Comparison of ENCODE assay signal across 25 cellular contexts in the genomic region with DNA sequence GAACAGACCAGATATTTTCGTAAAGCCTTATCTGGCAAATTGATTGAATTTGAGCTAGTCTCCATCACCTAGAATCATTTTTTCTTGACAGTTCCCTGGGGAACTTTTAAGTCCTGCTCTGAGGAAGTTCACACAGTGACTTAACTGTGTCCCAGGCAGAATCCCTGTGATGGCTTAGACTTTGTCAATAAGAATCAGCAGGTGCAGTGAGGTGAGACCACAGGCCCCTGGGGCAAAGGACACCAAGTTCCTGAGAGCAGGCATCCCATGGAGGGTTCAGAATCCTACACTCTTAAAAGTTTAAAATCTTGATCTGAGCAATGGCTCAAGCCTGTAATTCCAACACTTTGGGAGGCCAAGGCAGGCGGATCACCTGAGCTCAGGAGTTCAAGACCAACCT.
"Had no signal": no experiment of that assay in that cellular context is flagged by ENCODE, and none has a peak within 500 bp of the region (broad histone marks: within the 10 kb centered on the region; RNA-seq: fewer than 3 reads in every experiment).

No MANE protein-coding gene starts in this region.

- H3K4me1 ChIP-seq: SJCRH30 had no signal

- H3K36me3 ChIP-seq: MG63, SJCRH30 had no signal

- ATAC-seq: HepG2, Panc1, SK-N-SH treated with all-trans-retinoic acid at 6 μM for 48 hours had no signal

- H3K27me3 ChIP-seq: MG63, SJCRH30 had no signal

- H3K27ac ChIP-seq: RWPE1, SJCRH30 had no signal

- DNase-seq: IMR-90, Karpas-422, KG1, MG63, NCI-H1092, NCI-H1105 treated with DMSO at 0.1 percent for 48 hours, NCI-H1417 treated with DMSO at 0.1 percent for 48 hours, NCI-H146, NCI-H1694 treated with DMSO at 0.1 percent for 48 hours, NCI-H1930, NCI-H2081 treated with DMSO at 0.1 percent for 48 hours, NCI-H2171, NCI-H226, NCI-H446, NCI-H510A, NCI-H524 treated with DMSO at 0.1 percent for 48 hours, NCI-H69, NCI-H774, SHP77 treated with DMSO at 0.1 percent for 48 hours, SJCRH30, T-helper 1 cell had no signal

- H3K9me3 ChIP-seq: MG63, SJCRH30 had no signal

- H3K4me3 ChIP-seq: MG63, SJCRH30 had no signal
